ENCODE assay signal across 19 cellular contexts in the genomic region with DNA sequence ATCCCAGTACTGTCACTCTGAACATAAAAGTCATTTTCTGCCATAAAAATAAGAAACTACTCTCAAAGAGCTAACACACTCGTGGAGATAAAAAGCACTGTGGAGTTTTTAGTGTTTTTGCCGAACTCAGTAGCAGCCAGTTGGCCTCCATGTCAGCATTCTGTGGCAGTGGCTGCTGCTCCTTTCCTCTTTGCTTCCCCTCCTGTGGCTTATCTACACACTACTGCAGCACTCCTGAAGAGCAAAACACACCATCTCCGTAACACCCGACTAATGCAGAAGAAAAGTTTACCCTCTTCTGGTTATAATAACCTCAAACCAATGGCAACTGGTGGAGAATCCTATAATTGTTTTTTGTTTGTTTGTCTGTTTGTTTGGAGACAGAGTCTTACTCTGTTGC. TPM values are rescaled to one million over a fixed set of nuclear protein-coding genes. Genes with fewer than 3 reads are reported as not detected.
DNase-seq lines count a peak whose midpoint lies in the region; ATAC-seq, FAIRE-seq and TF ChIP-seq lines count a peak whose summit lies in the region.
"Had no signal": no experiment of that assay in that cellular context is flagged by ENCODE, and none has a peak within 500 bp of the region (broad histone marks: within the 10 kb centered on the region; RNA-seq: fewer than 3 reads in every experiment).

No MANE protein-coding gene starts in this region.

- peak; percentile 60 for ATAC-seq in Right ventricle myocardium superior (ENCODE audit: poor library complexity)
- no peak for ATAC-seq in heart right ventricle
- no peak for ATAC-seq in activated B cell treated with CpG ODN at 0.5 μM for 24 hours (ENCODE audit: low read depth)
- ATAC-seq in stimulated activated memory B cell treated with anti-CD40 and anti-IgM and Interleukin-4, amounts not matched to agents 10 μg/mL and 1 μg/mL and 100 μg/mL, for 72 hours, result no peak
- ATAC-seq: CD8-positive, alpha-beta T cell had no signal

- WGBS in heart right ventricle, 2 donors, result 57% methylated on average over 4 of the region's 4 CpGs

- no peak overlapping the region for H3K4me3 ChIP-seq in heart right ventricle
- H3K4me3 ChIP-seq in HL-60 (replicated peaks; ENCODE audit: insufficient read depth, low read length), result no peak overlapping the region
- H3K4me3 ChIP-seq: SK-N-MC had no signal

- H3K27ac Mint-ChIP-seq in activated B cell treated with CpG ODN at 0.5 μM for 24 hours, result peak overlapping the region; percentile 46
- H3K27ac Mint-ChIP-seq in stimulated activated memory B cell treated with anti-CD40 and anti-IgM and Interleukin-4, amounts not matched to agents 10 μg/mL and 1 μg/mL and 100 μg/mL, for 72 hours, result peak overlapping the region; percentile 92
- H3K27ac Mint-ChIP-seq: HFFc6 had no signal

- POLR2A ChIA-PET in activated B cell treated with CpG ODN at 0.5 μM for 24 hours (lab: Charles Lee), result interaction anchor here (0.7 kb wide), 1 partner anchor 9 kb away, joined by 4 read pairs; no protein-coding TSS in a partner anchor

- peaks cover 65% of the 10 kb centered on the region for H3K36me3 Mint-ChIP-seq in activated B cell treated with CpG ODN at 0.5 μM for 24 hours (ENCODE audit: low read depth)
- H3K36me3 Mint-ChIP-seq in stimulated activated memory B cell treated with anti-CD40 and anti-IgM and Interleukin-4, amounts not matched to agents 10 μg/mL and 1 μg/mL and 100 μg/mL, for 72 hours, result peaks cover 65% of the 10 kb centered on the region

- intact Hi-C loops in Right ventricle myocardium superior (cut with DNase I), result no loop called here
- intact Hi-C loops in heart right ventricle (cut with DNase I), result loop anchor here in 1 of 10 donors (5.0 kb wide), 1 partner anchor 45 kb away; the partner anchor contains the start of gene RAB3GAP2
- intact Hi-C loops in activated B cell treated with CpG ODN at 0.5 μM for 24 hours (cut with micrococcal nuclease), result no loop called here

- H3K4me3 Mint-ChIP-seq in activated B cell treated with CpG ODN at 0.5 μM for 24 hours, result no peak overlapping the region
- no peak overlapping the region for H3K4me3 Mint-ChIP-seq in stimulated activated memory B cell treated with anti-CD40 and anti-IgM and Interleukin-4, amounts not matched to agents 10 μg/mL and 1 μg/mL and 100 μg/mL, for 72 hours
- H3K4me3 Mint-ChIP-seq: CD8-positive, alpha-beta T cell; HFFc6 had no signal

- H3K27me3 ChIP-seq in heart right ventricle, result no peaks in the 10 kb centered on the region
- no peaks in the 10 kb centered on the region for H3K27me3 ChIP-seq in HL-60 (ENCODE audit: insufficient read depth, poor library complexity, severe bottlenecking)
- H3K27me3 ChIP-seq: BE2C had no signal

- DNase-seq in Right ventricle myocardium superior (no peak), heart right ventricle (no peak), HL-60 (ENCODE audit: low read depth in 1 of 2, low spot score in 1 of 2) (no peak), activated B cell treated with CpG ODN at 0.5 μM for 24 hours (no peak), urothelium cell line (ENCODE audit: low spot score) (no peak), HTR-8/SVneo (ENCODE audit: insufficient read length, low spot score) (no peak)
- DNase-seq: BE2C; Calu3; CD8-positive, alpha-beta T cell; EL; HFFc6; NCI-H1417 treated with DMSO at 0.1 percent for 48 hours; NCI-H187 treated with DMSO at 0.1 percent for 48 hours; NCI-H226; SHP77 had no signal

- TF ChIP-seq CTCF in heart right ventricle (IDR thresholded peaks at IDR 0.05) (no peak), HL-60 (IDR thresholded peaks at IDR 0.05; ENCODE audit: insufficient read depth, low read length) (no peak), activated B cell treated with CpG ODN at 0.5 μM for 24 hours (IDR thresholded peaks at IDR 0.05) (no peak)

- peaks cover 0 to 53% (median 0%) of the 10 kb centered on the region in 9 donors for H3K36me3 ChIP-seq in heart right ventricle
- H3K36me3 ChIP-seq: BE2C had no signal

- CTCF ChIA-PET in activated B cell treated with CpG ODN at 0.5 μM for 24 hours (lab: Charles Lee), result interaction anchor here (2.0 kb wide), 1 partner anchor 10 kb away, joined by 5 read pairs; no protein-coding TSS in a partner anchor

- no peak overlapping the region for H3K27ac ChIP-seq in heart right ventricle
- H3K27ac ChIP-seq in HL-60 (replicated peaks), result peak overlapping the region; percentile 21
- H3K27ac ChIP-seq: KMS-11, SK-N-MC had no signal

- no peaks in the 10 kb centered on the region for H3K9me3 Mint-ChIP-seq in activated B cell treated with CpG ODN at 0.5 μM for 24 hours
- H3K9me3 Mint-ChIP-seq in stimulated activated memory B cell treated with anti-CD40 and anti-IgM and Interleukin-4, amounts not matched to agents 10 μg/mL and 1 μg/mL and 100 μg/mL, for 72 hours, result no peaks in the 10 kb centered on the region
- H3K9me3 Mint-ChIP-seq: CD8-positive, alpha-beta T cell; HFFc6 had no signal

- FAIRE-seq in urothelium cell line (lab: Jason Lieb, UNC), result no peak
- no peak for FAIRE-seq in HTR-8/SVneo (lab: Jason Lieb, UNC)
- FAIRE-seq: GM12891 had no signal

- H3K27me3 Mint-ChIP-seq in activated B cell treated with CpG ODN at 0.5 μM for 24 hours, result no peaks in the 10 kb centered on the region
- no peaks in the 10 kb centered on the region for H3K27me3 Mint-ChIP-seq in stimulated activated memory B cell treated with anti-CD40 and anti-IgM and Interleukin-4, amounts not matched to agents 10 μg/mL and 1 μg/mL and 100 μg/mL, for 72 hours

- no peaks in the 10 kb centered on the region for H3K9me3 ChIP-seq in heart right ventricle
- H3K9me3 ChIP-seq: BE2C had no signal

- peaks cover 0 to 27% (median 14%) of the 10 kb centered on the region in 9 donors for H3K4me1 ChIP-seq in heart right ventricle
- H3K4me1 ChIP-seq: BE2C had no signal

- H3K4me1 Mint-ChIP-seq in activated B cell treated with CpG ODN at 0.5 μM for 24 hours, result peaks cover 57% of the 10 kb centered on the region
- H3K4me1 Mint-ChIP-seq in stimulated activated memory B cell treated with anti-CD40 and anti-IgM and Interleukin-4, amounts not matched to agents 10 μg/mL and 1 μg/mL and 100 μg/mL, for 72 hours, result peaks cover 59% of the 10 kb centered on the region

RNA-seq across cellular contexts. Expression of gene RAB3GAP2, which starts 44.9 kb away (rescaled TPM):
- total RNA-seq in Right ventricle myocardium superior, result 23.9 TPM
- 10 to 100 TPM; 21.9 to 35.8 (median 28.5) TPM for total RNA-seq in heart right ventricle
- polyA plus RNA-seq in heart right ventricle, result 10 to 100 TPM in 1 of 2 donors, 1 to 10 TPM in 1; 5.7 to 10.8 TPM
- 93.3 and 107 TPM in 2 replicates for total RNA-seq in activated B cell treated with CpG ODN at 0.5 μM for 24 hours
